ENCODE assay signal across 14 cellular contexts in the genomic region with DNA sequence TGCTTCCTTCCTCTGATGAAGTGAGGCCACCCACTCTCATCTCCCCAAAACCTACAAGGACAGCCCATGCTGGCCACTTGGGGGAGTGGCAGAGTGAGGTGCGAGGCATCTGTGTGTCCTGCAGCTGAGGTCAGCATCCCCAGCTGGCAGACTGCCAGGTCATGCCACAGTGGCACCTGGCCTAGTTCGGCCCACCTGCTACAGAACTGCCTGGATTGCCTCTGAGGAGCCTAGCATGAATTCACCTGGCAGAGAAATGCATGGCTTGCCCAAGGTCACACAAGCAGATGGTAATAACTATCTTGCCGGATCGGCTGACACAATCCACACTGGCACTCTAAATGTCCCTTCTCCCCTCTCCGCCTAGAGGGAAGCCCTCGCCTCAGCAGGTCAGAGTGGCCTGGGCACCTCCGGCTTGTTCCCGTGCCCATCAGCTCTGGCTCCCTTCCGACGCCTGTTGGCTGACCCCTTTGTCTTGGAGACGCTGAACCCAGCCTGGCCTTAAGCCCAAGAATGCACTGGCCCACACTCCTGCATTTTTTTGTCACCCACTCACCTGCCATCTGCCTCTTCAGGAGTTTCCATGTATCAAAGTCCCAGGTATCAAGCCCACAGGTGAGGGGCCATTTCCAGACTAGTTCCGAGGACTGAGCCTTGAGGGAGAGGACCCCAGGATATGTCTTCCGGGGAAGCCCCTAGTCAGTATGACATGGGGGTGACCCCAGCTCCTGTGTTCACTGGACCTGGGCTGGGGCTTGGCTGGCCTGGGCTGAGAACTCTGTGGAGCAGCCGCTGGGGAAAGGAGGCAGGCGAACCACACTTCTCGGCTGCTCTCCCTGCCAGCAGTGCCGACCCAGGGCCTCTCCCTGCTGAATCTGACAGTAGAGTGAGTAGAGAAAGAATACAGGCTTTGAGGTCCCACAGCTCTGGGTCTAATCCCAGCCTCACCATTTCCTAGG. TPM values are rescaled to one million over a fixed set of nuclear protein-coding genes. Genes with fewer than 3 reads are reported as not detected.
DNase-seq lines count a peak whose midpoint lies in the region; ATAC-seq, FAIRE-seq and TF ChIP-seq lines count a peak whose summit lies in the region.
"Had no signal": no experiment of that assay in that cellular context is flagged by ENCODE, and none has a peak within 500 bp of the region (broad histone marks: within the 10 kb centered on the region; RNA-seq: fewer than 3 reads in every experiment).

No MANE protein-coding gene starts in this region.

- TF ChIP-seq CTCF in chondrocyte (IDR thresholded peaks at IDR 0.05), result no peak

- FAIRE-seq in urothelium cell line (lab: Jason Lieb, UNC) (no peak), small intestine (lab: Jason Lieb, UNC) (no peak)

- peak; percentile 54 for DNase-seq in HT-29 (ENCODE audit: low spot score)
- peak; percentile 50 for DNase-seq in NCI-H69 (lab: John Stamatoyannopoulos, UW)
- peak; percentile 68 for DNase-seq in left ventricle myocardium superior
- no peak for DNase-seq in stimulated activated naive B cell treated with anti-CD40 and anti-IgM and Interleukin-4, amounts not matched to agents 10 μg/mL and 1 μg/mL and 100 μg/mL, for 72 hours
- no peak for DNase-seq in chondrocyte (ENCODE audit: low spot score)
- no peak for DNase-seq in T-cell
- DNase-seq in urothelium cell line (ENCODE audit: low spot score), result no peak
- DNase-seq in small intestine, result no peak
- DNase-seq: activated gamma-delta T cell treated with Interleukin-2 at 50 U/mL for 16 hours; cortex of kidney; H9; naive thymus-derived CD4-positive, alpha-beta T cell; NCI-H1694; SJCRH30 had no signal

- no peaks in the 10 kb centered on the region for H3K9me3 ChIP-seq in small intestine (ENCODE audit: control insufficient read depth, low read depth)
- H3K9me3 ChIP-seq: SJCRH30 had no signal

- H3K4me3 ChIP-seq in small intestine (ENCODE audit: low read depth in 1 of 2, low read length in 2 of 2), result no peak overlapping the region
- H3K4me3 ChIP-seq: SJCRH30 had no signal

- CTCF ChIA-PET in T-cell (lab: Charles Lee), result interaction anchor here (0.5 to 0.7 kb wide), 3 partner anchors 65 to 100 kb away, joined by 3 read pairs; no protein-coding TSS in a partner anchor

- POLR2A ChIA-PET in T-cell (lab: Charles Lee), result no interaction called here

- no peaks in the 10 kb centered on the region for H3K27me3 ChIP-seq in small intestine (ENCODE audit: control insufficient read depth in 2 of 2, insufficient read depth in 2 of 2, low read length in 2 of 2)
- H3K27me3 ChIP-seq: SJCRH30 had no signal

- no peaks in the 10 kb centered on the region for H3K4me1 ChIP-seq in small intestine (ENCODE audit: control insufficient read depth in 2 of 2, insufficient read depth in 1 of 2, low read depth in 1 of 2, low read length in 1 of 2)

- intact Hi-C loops in left ventricle myocardium superior (cut with micrococcal nuclease), result loop anchor here (5.0 kb wide), 1 partner anchor 64 kb away; no protein-coding TSS in a partner anchor

- WGBS in small intestine, 3 donors, result 60 to 82% (median 70%) methylated on average over 17 of the region's 17 CpGs

- peaks cover 64 to 74% of the 10 kb centered on the region in 2 donors for H3K36me3 Mint-ChIP-seq in stimulated activated naive B cell treated with anti-CD40 and anti-IgM and Interleukin-4, amounts not matched to agents 10 μg/mL and 1 μg/mL and 100 μg/mL, for 72 hours
- H3K36me3 Mint-ChIP-seq in chondrocyte (ENCODE audit: low read depth) (peaks cover 26% of the 10 kb centered on the region), T-cell (peaks cover 52% of the 10 kb centered on the region)

- peaks cover 0 to 18% of the 10 kb centered on the region in 2 donors for H3K36me3 ChIP-seq in small intestine (ENCODE audit: control insufficient read depth in 2 of 2, insufficient read depth in 2 of 2, low read length in 2 of 2)

- no peaks in the 10 kb centered on the region for H3K9me3 Mint-ChIP-seq in stimulated activated naive B cell treated with anti-CD40 and anti-IgM and Interleukin-4, amounts not matched to agents 10 μg/mL and 1 μg/mL and 100 μg/mL, for 72 hours
- H3K9me3 Mint-ChIP-seq in chondrocyte (ENCODE audit: low read depth) (no peaks in the 10 kb centered on the region), T-cell (no peaks in the 10 kb centered on the region)
- H3K9me3 Mint-ChIP-seq: naive thymus-derived CD4-positive, alpha-beta T cell had no signal

- ATAC-seq in left ventricle myocardium superior (peak; percentile 52), T-cell (replicated peaks in 1 of 4) (no peak)
- ATAC-seq in stimulated activated naive B cell treated with anti-CD40 and anti-IgM and Interleukin-4, amounts not matched to agents 10 μg/mL and 1 μg/mL and 100 μg/mL, for 72 hours (replicated peaks), result no peak
- ATAC-seq: naive thymus-derived CD4-positive, alpha-beta T cell had no signal

- H3K27ac ChIP-seq in small intestine (ENCODE audit: low read depth in 1 of 2, low read length in 1 of 2), result no peak overlapping the region
- H3K27ac ChIP-seq: SJCRH30 had no signal

- no peaks in the 10 kb centered on the region for H3K27me3 Mint-ChIP-seq in stimulated activated naive B cell treated with anti-CD40 and anti-IgM and Interleukin-4, amounts not matched to agents 10 μg/mL and 1 μg/mL and 100 μg/mL, for 72 hours
- H3K27me3 Mint-ChIP-seq in chondrocyte (ENCODE audit: low read depth) (no peaks in the 10 kb centered on the region), T-cell (no peaks in the 10 kb centered on the region)
- H3K27me3 Mint-ChIP-seq: naive thymus-derived CD4-positive, alpha-beta T cell had no signal

- H3K27ac Mint-ChIP-seq in stimulated activated naive B cell treated with anti-CD40 and anti-IgM and Interleukin-4, amounts not matched to agents 10 μg/mL and 1 μg/mL and 100 μg/mL, for 72 hours, result peak overlapping the region; percentile 69
- H3K27ac Mint-ChIP-seq in chondrocyte (ENCODE audit: unreplicated experiment) (no peak overlapping the region), T-cell (no peak overlapping the region)

- peaks cover 19 to 58% of the 10 kb centered on the region in 2 donors for H3K4me1 Mint-ChIP-seq in stimulated activated naive B cell treated with anti-CD40 and anti-IgM and Interleukin-4, amounts not matched to agents 10 μg/mL and 1 μg/mL and 100 μg/mL, for 72 hours
- H3K4me1 Mint-ChIP-seq in chondrocyte (ENCODE audit: low read depth) (peaks cover 40% of the 10 kb centered on the region), T-cell (peaks cover 18 to 29% (median 23%) of the 10 kb centered on the region in 3 donors)

- H3K4me3 Mint-ChIP-seq in stimulated activated naive B cell treated with anti-CD40 and anti-IgM and Interleukin-4, amounts not matched to agents 10 μg/mL and 1 μg/mL and 100 μg/mL, for 72 hours, result no peak overlapping the region
- H3K4me3 Mint-ChIP-seq in chondrocyte (ENCODE audit: unreplicated experiment), result no peak overlapping the region
- H3K4me3 Mint-ChIP-seq in T-cell, result no peak overlapping the region
- H3K4me3 Mint-ChIP-seq: H9; naive thymus-derived CD4-positive, alpha-beta T cell had no signal

RNA-seq across cellular contexts. Expression of gene ECE1, which starts 21.7 kb away (rescaled TPM):
- total RNA-seq in HT-29 (2014; rRNA removed; shearing (Covaris generic)), result 71.6 and 77.6 TPM in 2 replicates
- total RNA-seq in left ventricle myocardium superior, result 43.3 TPM
- total RNA-seq in chondrocyte, result 83.7 to 99.2 TPM (median 98.5 TPM) in 3 replicates
- total RNA-seq in T-cell, result 10 to 100 TPM; 81.0 to 94.5 (median 87.1) TPM
- 10 to 100 TPM; 20.8 to 58.1 (median 22.7) TPM for polyA plus RNA-seq in small intestine

Comparison
In these comparisons a context has a peak if more than half of its experiments do, and no peak if none do; other contexts are left out.
1. DNase-seq: peak in HT-29 (single experiment), NCI-H69 (single experiment) and left ventricle myocardium superior (single experiment); none in stimulated activated naive B cell treated with anti-CD40 and anti-IgM and Interleukin-4, amounts not matched to agents 10 μg/mL and 1 μg/mL and 100 μg/mL, for 72 hours (single experiment), chondrocyte (single experiment), T-cell (0 of 34), urothelium cell line (single experiment) and small intestine (single experiment).